8 cellular contexts compared by ENCODE assay signal in genomic region chr10:93701903-93702277, GRCh38. TPM values are rescaled to one million over a fixed set of nuclear protein-coding genes. Genes with fewer than 3 reads are reported as not detected.
DNase-seq lines count a peak whose midpoint lies in the region; ATAC-seq, FAIRE-seq and TF ChIP-seq lines count a peak whose summit lies in the region.

No MANE protein-coding gene starts in this region.

- H3K4me3 ChIP-seq in DOHH2 (ENCODE audit: low read length): peak overlapping the region; percentile 92
- H3K4me3 ChIP-seq in heart left ventricle: peak overlapping the region; percentile 49 to 83 (median 69)
- H3K4me3 ChIP-seq in gastrocnemius medialis: peak overlapping the region; percentile 64 to 95 (median 70)

- 0 to 2% (median 2%) methylated on average over 10 of the region's 10 CpGs for WGBS in heart left ventricle, 4 donors

- POLR2A ChIA-PET in activated CD8-positive, alpha-beta T cell treated with anti-CD3 and anti-CD28 coated beads for 36 hours (lab: Charles Lee): interaction anchor here (1.2 kb wide), 1 partner anchor 12 kb away, joined by 5 read pairs; no protein-coding TSS in a partner anchor

- no peak for FAIRE-seq in GM19239 (lab: Jason Lieb, UNC)

- no peak overlapping the region for H3K4me3 Mint-ChIP-seq in activated CD8-positive, alpha-beta T cell treated with anti-CD3 and anti-CD28 coated beads for 36 hours

- in situ Hi-C loops in gastrocnemius medialis (cut with MboI; ENCODE audit: low sequenced_read_pairs in 4 of 4): no loop called here

- no peaks in the 10 kb centered on the region for H3K9me3 Mint-ChIP-seq in activated CD8-positive, alpha-beta T cell treated with anti-CD3 and anti-CD28 coated beads for 36 hours

- H3K4me1 Mint-ChIP-seq in activated CD8-positive, alpha-beta T cell treated with anti-CD3 and anti-CD28 coated beads for 36 hours (ENCODE audit: low read depth): peaks cover 13% of the 10 kb centered on the region

- no peaks in the 10 kb centered on the region for H3K9me2 ChIP-seq in DOHH2 (replicated peaks; ENCODE audit: control insufficient read depth, low read length)

- DNase-seq in activated CD8-positive, alpha-beta T cell treated with anti-CD3 and anti-CD28 coated beads for 36 hours: no peak
- DNase-seq in heart left ventricle: no peak
- DNase-seq in gastrocnemius medialis: no peak
- DNase-seq in NCI-H1048 (lab: John Stamatoyannopoulos, UW): no peak
- no peak for DNase-seq in GM19239 (ENCODE audit: insufficient read length, low spot score)

- H3K27ac ChIP-seq in DOHH2 (ENCODE audit: low read depth, low read length): peak overlapping the region; percentile 41
- H3K27ac ChIP-seq in heart left ventricle: peak overlapping the region; percentile 65 to 90 (median 86)
- H3K27ac ChIP-seq in gastrocnemius medialis: peak overlapping the region; percentile 83 to 89 (median 86)

- H3K9me3 ChIP-seq in DOHH2 (ENCODE audit: control insufficient read depth, insufficient read depth, low read length) (no peaks in the 10 kb centered on the region), heart left ventricle (no peaks in the 10 kb centered on the region), gastrocnemius medialis (no peaks in the 10 kb centered on the region)

- no peak for TF ChIP-seq POLR2A in heart left ventricle (IDR thresholded peaks at IDR 0.05)
- no peak for TF ChIP-seq POLR2A in gastrocnemius medialis (IDR thresholded peaks at IDR 0.05)

- CTCF ChIA-PET in activated CD8-positive, alpha-beta T cell treated with anti-CD3 and anti-CD28 coated beads for 36 hours (lab: Charles Lee): interaction anchor here (1.1 kb wide), 1 partner anchor 23 kb away, joined by 4 read pairs; no protein-coding TSS in a partner anchor

- peak overlapping the region; percentile 85 for H3K4me2 ChIP-seq in DOHH2 (ENCODE audit: low read length)

- H4K20me1 ChIP-seq in DOHH2 (ENCODE audit: control insufficient read depth, insufficient read depth, low read depth, low read length): no peaks in the 10 kb centered on the region

- intact Hi-C loops in activated CD8-positive, alpha-beta T cell treated with anti-CD3 and anti-CD28 coated beads for 36 hours (cut with micrococcal nuclease): no loop called here
- intact Hi-C loops in heart left ventricle (cut with DNase I): loop anchor here in 7 of 10 donors (1.0 to 10.0 kb wide), 6 partner anchors 110 to 115 kb away; no protein-coding TSS in a partner anchor
- intact Hi-C loops in gastrocnemius medialis (cut with DNase I; ENCODE audit: low total_unique reads): loop anchor here (1.0 to 5.0 kb wide), 6 partner anchors 59 to 660 kb away; partner anchors contain the start of genes CEP55, NOC3L, PLCE1 and SLC35G1

- peak; percentile 13 for ATAC-seq in GM19452 (IDR thresholded peaks at IDR 0.05; ENCODE audit: unreplicated experiment)
- peak; percentile 28 for ATAC-seq in HG03520 (IDR thresholded peaks at IDR 0.05; ENCODE audit: unreplicated experiment)
- ATAC-seq in activated CD8-positive, alpha-beta T cell treated with anti-CD3 and anti-CD28 coated beads for 36 hours: peak; percentile 19
- ATAC-seq in heart left ventricle: peak in 2 of 4 donors; percentile 12 to 44
- ATAC-seq in gastrocnemius medialis: peak; percentile 48 to 54

- H3F3A ChIP-seq in DOHH2 (ENCODE audit: control insufficient read depth, insufficient read depth): no peaks in the 10 kb centered on the region

- TF ChIP-seq CTCF in DOHH2 (IDR thresholded peaks at IDR 0.05; ENCODE audit: low read depth, low read length, poor library complexity, severe bottlenecking): no peak
- TF ChIP-seq CTCF in activated CD8-positive, alpha-beta T cell treated with anti-CD3 and anti-CD28 coated beads for 36 hours (IDR thresholded peaks at IDR 0.05): no peak
- no peak for TF ChIP-seq CTCF in heart left ventricle (IDR thresholded peaks at IDR 0.05)
- no peak for TF ChIP-seq CTCF in gastrocnemius medialis (IDR thresholded peaks at IDR 0.05 in 4 of 5, conservative IDR thresholded peaks at IDR 0.05 in 1 of 5)

- H3K36me3 ChIP-seq in DOHH2 (ENCODE audit: control insufficient read depth, low read length) (peaks cover 28% of the 10 kb centered on the region), heart left ventricle (peaks cover 0 to 33% (median 27%) of the 10 kb centered on the region in 9 donors), gastrocnemius medialis (peaks cover 0 to 28% of the 10 kb centered on the region in 2 donors)

- H3K27ac Mint-ChIP-seq in activated CD8-positive, alpha-beta T cell treated with anti-CD3 and anti-CD28 coated beads for 36 hours: no peak overlapping the region

- no peaks in the 10 kb centered on the region for H3K27me3 Mint-ChIP-seq in activated CD8-positive, alpha-beta T cell treated with anti-CD3 and anti-CD28 coated beads for 36 hours

- peaks cover 23% of the 10 kb centered on the region for H3K4me1 ChIP-seq in DOHH2 (ENCODE audit: control insufficient read depth, low read length)
- H3K4me1 ChIP-seq in heart left ventricle: peaks cover 0 to 23% (median 9%) of the 10 kb centered on the region in 12 donors
- H3K4me1 ChIP-seq in gastrocnemius medialis: peaks cover 17 to 22% of the 10 kb centered on the region in 2 donors

- H3K36me3 Mint-ChIP-seq in activated CD8-positive, alpha-beta T cell treated with anti-CD3 and anti-CD28 coated beads for 36 hours (ENCODE audit: low read depth): peaks cover 4% of the 10 kb centered on the region

- H3K27me3 ChIP-seq in DOHH2 (ENCODE audit: control insufficient read depth, low read length): no peaks in the 10 kb centered on the region
- no peaks in the 10 kb centered on the region for H3K27me3 ChIP-seq in heart left ventricle
- H3K27me3 ChIP-seq in gastrocnemius medialis: no peaks in the 10 kb centered on the region

- H3K79me2 ChIP-seq in DOHH2 (ENCODE audit: control insufficient read depth, low read length): peaks cover 21% of the 10 kb centered on the region

RNA-seq across cellular contexts. Expression of gene FRA10AC1, which starts 0.5 kb away (rescaled TPM):
- 10 to 100 TPM; 15.1 to 15.8 TPM for total RNA-seq in activated CD8-positive, alpha-beta T cell treated with anti-CD3 and anti-CD28 coated beads for 36 hours
- total RNA-seq in heart left ventricle (10 to 100 TPM in 6 of 9 donors, 1 to 10 TPM in 3; 5.0 to 20.4 (median 12.2) TPM), gastrocnemius medialis (10 to 100 TPM in 1 of 4 donors, 1 to 10 TPM in 3; 4.9 to 10.5 (median 5.5) TPM)
- polyA plus RNA-seq in heart left ventricle: 10 to 100 TPM in 1 of 2 donors, 1 to 10 TPM in 1; 8.4 to 16.5 TPM

RNA-seq across cellular contexts. Expression of gene LGI1, which starts 55.8 kb away (rescaled TPM):
- total RNA-seq in activated CD8-positive, alpha-beta T cell treated with anti-CD3 and anti-CD28 coated beads for 36 hours: not detected
- total RNA-seq in heart left ventricle (under 1 TPM in 2 of 9 donors, not detected in 7; 0.52 to 0.57 TPM), gastrocnemius medialis (10 to 100 TPM in 1 of 4 donors, under 1 TPM in 1, not detected in 2; 0.33 to 12.6 TPM)
- under 1 TPM in 1 of 2 donors, not detected in 1; 0.30 TPM for polyA plus RNA-seq in heart left ventricle
